Comparison of ENCODE assay signal across 8 cellular contexts in genomic region chr19:3275068-3275582, GRCh38. TPM values are rescaled to one million over a fixed set of nuclear protein-coding genes. Genes with fewer than 3 reads are reported as not detected.
DNase-seq lines count a peak whose midpoint lies in the region; ATAC-seq lines count a peak whose summit lies in the region.

No MANE protein-coding gene starts in this region.

- H3K4me3 Mint-ChIP-seq in activated CD4-positive, alpha-beta T cell treated with anti-CD3 and anti-CD28 coated beads for 36 hours = peak overlapping the region; percentile 73
- H3K4me3 Mint-ChIP-seq in activated T-cell treated with anti-CD3 and anti-CD28 coated beads, Interleukin-2, amount 50 U/mL, for 72 hours = peak overlapping the region; percentile 81 to 95

- H3K4me1 Mint-ChIP-seq in activated CD4-positive, alpha-beta T cell treated with anti-CD3 and anti-CD28 coated beads for 36 hours = peaks cover 8% of the 10 kb centered on the region
- H3K4me1 Mint-ChIP-seq in activated T-cell treated with anti-CD3 and anti-CD28 coated beads, Interleukin-2, amount 50 U/mL, for 72 hours (ENCODE audit: low read depth) = peaks cover 11% of the 10 kb centered on the region

- H3K27ac Mint-ChIP-seq in activated CD4-positive, alpha-beta T cell treated with anti-CD3 and anti-CD28 coated beads for 36 hours = peak overlapping the region; percentile 80
- H3K27ac Mint-ChIP-seq in activated T-cell treated with anti-CD3 and anti-CD28 coated beads, Interleukin-2, amount 50 U/mL, for 72 hours = no peak overlapping the region

- ATAC-seq in activated CD4-positive, alpha-beta T cell treated with anti-CD3 and anti-CD28 coated beads for 36 hours = peak; percentile 34
- peak; percentile 45 to 48 for ATAC-seq in activated T-cell treated with anti-CD3 and anti-CD28 coated beads, Interleukin-2, amount 50 U/mL, for 72 hours (replicated peaks in 1 of 2)
- ATAC-seq in right cardiac atrium = peak; percentile 27 to 29
- ATAC-seq in GM19328 (IDR thresholded peaks at IDR 0.05; ENCODE audit: unreplicated experiment) = no peak
- ATAC-seq in GM18873 (IDR thresholded peaks at IDR 0.05; ENCODE audit: low FRiP score, unreplicated experiment) = no peak

- H3K4me3 ChIP-seq in right cardiac atrium (ENCODE audit: low read length) = peak overlapping the region; percentile 30

- POLR2A ChIA-PET in activated CD4-positive, alpha-beta T cell treated with anti-CD3 and anti-CD28 coated beads for 36 hours (lab: Charles Lee) = interaction anchor here (0.9 to 1.3 kb wide), 2 partner anchors 10 to 204 kb away, joined by 3 read pairs; no protein-coding TSS in a partner anchor

- DNase-seq in activated CD4-positive, alpha-beta T cell treated with anti-CD3 and anti-CD28 coated beads for 36 hours = peak; percentile 68
- DNase-seq in activated CD4-positive, alpha-beta T cell treated with anti-CD3 and anti-CD28 coated beads, Interleukin-2, amount 50 U/mL, for 1 hour = no peak
- DNase-seq in NCI-H1417 (lab: John Stamatoyannopoulos, UW) = peak; percentile 17 to 92 (median 75)
- DNase-seq in activated T-cell treated with anti-CD3 and anti-CD28 coated beads, Interleukin-2, amount 50 U/mL, for 72 hours = peak; percentile 24 to 45
- DNase-seq in right cardiac atrium = no peak
- DNase-seq in stimulated activated CD4-positive, alpha-beta T cell treated with anti-CD3 and anti-CD28 coated beads, Interleukin-4, amount 100 ng/mL, for 24 hours = peak; percentile 58

- H3K36me3 Mint-ChIP-seq in activated CD4-positive, alpha-beta T cell treated with anti-CD3 and anti-CD28 coated beads for 36 hours (ENCODE audit: low read depth) = no peaks in the 10 kb centered on the region
- H3K36me3 Mint-ChIP-seq in activated T-cell treated with anti-CD3 and anti-CD28 coated beads, Interleukin-2, amount 50 U/mL, for 72 hours (ENCODE audit: insufficient read depth in 2 of 2) = peaks cover 0 to 6% of the 10 kb centered on the region in 2 donors

- peaks cover 2% of the 10 kb centered on the region for H3K9me3 Mint-ChIP-seq in activated CD4-positive, alpha-beta T cell treated with anti-CD3 and anti-CD28 coated beads for 36 hours (ENCODE audit: low read depth)
- peaks cover 2 to 4% of the 10 kb centered on the region in 2 donors for H3K9me3 Mint-ChIP-seq in activated T-cell treated with anti-CD3 and anti-CD28 coated beads, Interleukin-2, amount 50 U/mL, for 72 hours

- no peaks in the 10 kb centered on the region for H3K4me1 ChIP-seq in right cardiac atrium (ENCODE audit: control insufficient read depth, insufficient read depth, low read length)

- peaks cover 10% of the 10 kb centered on the region for H3K27me3 Mint-ChIP-seq in activated CD4-positive, alpha-beta T cell treated with anti-CD3 and anti-CD28 coated beads for 36 hours
- peaks cover 20% of the 10 kb centered on the region for H3K27me3 Mint-ChIP-seq in activated T-cell treated with anti-CD3 and anti-CD28 coated beads, Interleukin-2, amount 50 U/mL, for 72 hours (ENCODE audit: low read depth)

- H3K27ac ChIP-seq in right cardiac atrium (ENCODE audit: low read length) = no peak overlapping the region

- peaks cover 5% of the 10 kb centered on the region for H3K9me3 ChIP-seq in right cardiac atrium (ENCODE audit: control insufficient read depth, low read length)

- intact Hi-C loops in activated CD4-positive, alpha-beta T cell treated with anti-CD3 and anti-CD28 coated beads for 36 hours (cut with DNase I, micrococcal nuclease) = loop anchor here in 1 of 2 experiments (2.0 to 5.0 kb wide), 4 partner anchors 50 to 1692 kb away; partner anchors contain the start of genes ATP8B3, CELF5, KDM4B and MRPL54
- intact Hi-C loops in right cardiac atrium (cut with DNase I) = no loop called here

- CTCF ChIA-PET in activated CD4-positive, alpha-beta T cell treated with anti-CD3 and anti-CD28 coated beads for 36 hours (lab: Charles Lee) = interaction anchor here (0.5 to 3.2 kb wide), 5 partner anchors 10 to 415 kb away, joined by 3 to 15 read pairs (median 5); no protein-coding TSS in a partner anchor

- WGBS in right cardiac atrium = 3% methylated on average over 16 of the region's 16 CpGs

- no peaks in the 10 kb centered on the region for H3K27me3 ChIP-seq in right cardiac atrium (ENCODE audit: control insufficient read depth, insufficient read depth)

RNA-seq across cellular contexts. Expression of gene CELF5, which starts 50.7 kb away (rescaled TPM):
- total RNA-seq in activated CD4-positive, alpha-beta T cell treated with anti-CD3 and anti-CD28 coated beads for 36 hours = under 1 TPM; 0.18 to 0.21 TPM
- under 1 TPM; 0.17 to 0.42 TPM for total RNA-seq in activated T-cell treated with anti-CD3 and anti-CD28 coated beads, Interleukin-2, amount 50 U/mL, for 72 hours
- under 1 TPM in 2 of 4 donors, not detected in 2; 0.14 to 0.20 TPM for total RNA-seq in right cardiac atrium
- not detected for polyA plus RNA-seq in right cardiac atrium

Comparison
In these comparisons a context has a peak if more than half of its experiments do, and no peak if none do; other contexts are left out.
1. DNase-seq: peak in activated CD4-positive, alpha-beta T cell treated with anti-CD3 and anti-CD28 coated beads for 36 hours (single experiment), NCI-H1417 (3 of 3), activated T-cell treated with anti-CD3 and anti-CD28 coated beads, Interleukin-2, amount 50 U/mL, for 72 hours (2 of 2) and stimulated activated CD4-positive, alpha-beta T cell treated with anti-CD3 and anti-CD28 coated beads, Interleukin-4, amount 100 ng/mL, for 24 hours (single experiment); none in activated CD4-positive, alpha-beta T cell treated with anti-CD3 and anti-CD28 coated beads, Interleukin-2, amount 50 U/mL, for 1 hour (single experiment) and right cardiac atrium (0 of 3).
2. ATAC-seq: peak in activated CD4-positive, alpha-beta T cell treated with anti-CD3 and anti-CD28 coated beads for 36 hours (single experiment), activated T-cell treated with anti-CD3 and anti-CD28 coated beads, Interleukin-2, amount 50 U/mL, for 72 hours (2 of 2) and right cardiac atrium (2 of 2); none in GM19328 (single experiment) and GM18873 (single experiment).